Comparison of ENCODE assay signal across 1 cellular context in the genomic region with DNA sequence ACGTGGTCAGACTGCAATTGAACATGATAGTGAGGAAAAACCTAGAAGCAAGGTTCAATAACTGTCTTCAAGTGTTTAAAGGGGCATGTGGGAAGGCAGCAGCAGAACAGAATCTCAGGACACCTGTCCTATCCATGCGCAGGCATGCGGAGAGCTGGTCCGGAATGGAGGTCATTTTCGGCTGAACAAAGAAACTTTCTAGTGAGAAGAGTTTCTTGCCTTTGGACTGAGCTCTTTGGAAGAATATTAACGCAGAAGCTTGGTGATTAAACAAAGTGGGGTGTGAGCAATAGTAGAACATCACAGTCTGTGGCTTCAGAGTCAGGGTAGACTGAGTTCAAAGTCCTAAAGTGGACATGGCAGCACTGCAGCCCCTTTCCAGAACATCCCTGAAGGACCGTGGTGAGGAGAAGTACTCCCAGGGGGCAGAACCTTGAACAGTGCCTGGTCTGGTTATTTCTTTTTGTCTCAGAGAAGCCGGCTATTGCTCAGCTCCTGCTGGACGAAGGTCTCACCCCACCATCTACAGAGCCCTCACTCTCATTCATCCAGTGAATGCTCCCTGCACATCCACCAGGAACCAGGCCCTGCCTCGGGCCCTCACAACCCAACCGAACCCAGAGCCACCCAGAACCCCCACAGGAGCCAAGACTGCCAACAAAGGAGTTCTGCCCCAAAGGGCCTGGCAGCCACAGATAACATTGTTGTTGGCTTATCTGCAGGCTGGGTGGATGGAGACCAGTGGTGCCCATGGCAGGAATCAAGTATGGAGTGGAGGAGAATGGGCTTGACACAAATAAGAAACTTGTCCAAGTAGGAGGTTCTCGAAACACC.
TF ChIP-seq lines count a peak whose summit lies in the region.

No MANE protein-coding gene starts in this region.

TF ChIP-seq in HepG2, 621 proteins besides CTCF, POLR2A, EP300 and RAD21 (continued from another document and continues in another):
- TF ChIP-seq, protein P1, sequence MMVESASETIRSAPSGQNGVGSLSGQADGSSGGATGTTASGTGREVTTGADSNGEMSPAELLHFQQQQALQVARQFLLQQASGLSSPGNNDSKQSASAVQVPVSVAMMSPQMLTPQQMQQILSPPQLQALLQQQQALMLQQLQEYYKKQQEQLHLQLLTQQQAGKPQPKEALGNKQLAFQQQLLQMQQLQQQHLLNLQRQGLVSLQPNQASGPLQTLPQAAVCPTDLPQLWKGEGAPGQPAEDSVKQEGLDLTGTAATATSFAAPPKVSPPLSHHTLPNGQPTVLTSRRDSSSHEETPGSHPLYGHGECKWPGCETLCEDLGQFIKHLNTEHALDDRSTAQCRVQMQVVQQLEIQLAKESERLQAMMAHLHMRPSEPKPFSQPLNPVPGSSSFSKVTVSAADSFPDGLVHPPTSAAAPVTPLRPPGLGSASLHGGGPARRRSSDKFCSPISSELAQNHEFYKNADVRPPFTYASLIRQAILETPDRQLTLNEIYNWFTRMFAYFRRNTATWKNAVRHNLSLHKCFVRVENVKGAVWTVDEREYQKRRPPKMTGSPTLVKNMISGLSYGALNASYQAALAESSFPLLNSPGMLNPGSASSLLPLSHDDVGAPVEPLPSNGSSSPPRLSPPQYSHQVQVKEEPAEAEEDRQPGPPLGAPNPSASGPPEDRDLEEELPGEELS (CRISPR knock-in tag; IDR thresholded peaks at IDR 0.05), result peak; percentile 47; the same call in 1 of the 2 replicates
- TF ChIP-seq ZEB1 (IDR thresholded peaks at IDR 0.05; ENCODE audit: insufficient replicate concordance, low read depth) (peak; percentile 67), NR2F6 (IDR thresholded peaks at IDR 0.05) (peak; percentile 25), NR2F6 (CRISPR knock-in tag; IDR thresholded peaks at IDR 0.05) (peak; percentile 44), CBX1 (IDR thresholded peaks at IDR 0.05; ENCODE audit: low read depth) (peak; percentile 22), MYC (CRISPR knock-in tag; IDR thresholded peaks at IDR 0.05; ENCODE audit: borderline replicate concordance) (peak; percentile 43; the same call in 1 of the 2 replicates), HHEX (CRISPR knock-in tag; IDR thresholded peaks at IDR 0.05) (no peak), PHB2 (IDR thresholded peaks at IDR 0.05; ENCODE audit: partially characterized antibody) (no peak), SOX6 (IDR thresholded peaks at IDR 0.05) (no peak), SOX6 (CRISPR knock-in tag; IDR thresholded peaks at IDR 0.05) (peak; percentile 81), ZKSCAN8 (CRISPR knock-in tag; IDR thresholded peaks at IDR 0.05; ENCODE audit: borderline replicate concordance) (no peak), ZFX (CRISPR knock-in tag; IDR thresholded peaks at IDR 0.05; ENCODE audit: low read depth) (peak; percentile 35; the same call in 1 of the 2 replicates), ZNF83 (CRISPR knock-in tag; IDR thresholded peaks at IDR 0.05; ENCODE audit: borderline replicate concordance) (no peak), ZNF557 (CRISPR knock-in tag; IDR thresholded peaks at IDR 0.05) (peak; percentile 83), ZFP36L2 (CRISPR knock-in tag; IDR thresholded peaks at IDR 0.05) (no peak), ZNF264 (CRISPR knock-in tag; IDR thresholded peaks at IDR 0.05) (peak; percentile 37; the same call in 1 of the 2 replicates), XRCC5 (optimal IDR thresholded peaks at IDR 0.05; ENCODE audit: low read length) (peak; percentile 56), KMT2B (CRISPR knock-in tag; IDR thresholded peaks at IDR 0.05) (0 out of 2 replicates have a peak, but pooled peaks have one; percentile 27), CC2D1A (CRISPR knock-in tag; IDR thresholded peaks at IDR 0.05) (no peak), ZNF501 (CRISPR knock-in tag; IDR thresholded peaks at IDR 0.05) (peak; percentile 52), NR3C1 (CRISPR knock-in tag; IDR thresholded peaks at IDR 0.05) (no peak)
- TF ChIP-seq, protein P2, sequence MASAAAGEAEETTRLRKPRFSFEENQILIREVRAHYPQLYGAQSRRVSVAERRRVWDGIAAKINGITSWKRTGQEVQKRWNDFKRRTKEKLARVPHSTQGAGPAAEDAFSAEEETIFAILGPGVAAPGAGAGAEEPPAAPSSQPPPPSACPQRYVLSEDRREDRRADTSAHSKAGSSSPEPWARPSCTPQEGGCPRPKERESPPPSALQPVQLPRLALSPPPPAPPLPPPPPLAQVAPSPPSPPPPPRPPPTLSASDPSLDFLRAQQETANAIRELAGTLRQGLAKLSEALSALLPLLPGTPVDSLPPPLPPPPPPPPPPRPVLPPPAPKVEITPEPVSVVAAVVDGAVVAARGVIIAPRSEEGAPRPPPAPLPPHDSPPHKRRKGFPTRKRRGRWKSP (CRISPR knock-in tag; IDR thresholded peaks at IDR 0.05), result peak; percentile 73
- TF ChIP-seq, protein P3, sequence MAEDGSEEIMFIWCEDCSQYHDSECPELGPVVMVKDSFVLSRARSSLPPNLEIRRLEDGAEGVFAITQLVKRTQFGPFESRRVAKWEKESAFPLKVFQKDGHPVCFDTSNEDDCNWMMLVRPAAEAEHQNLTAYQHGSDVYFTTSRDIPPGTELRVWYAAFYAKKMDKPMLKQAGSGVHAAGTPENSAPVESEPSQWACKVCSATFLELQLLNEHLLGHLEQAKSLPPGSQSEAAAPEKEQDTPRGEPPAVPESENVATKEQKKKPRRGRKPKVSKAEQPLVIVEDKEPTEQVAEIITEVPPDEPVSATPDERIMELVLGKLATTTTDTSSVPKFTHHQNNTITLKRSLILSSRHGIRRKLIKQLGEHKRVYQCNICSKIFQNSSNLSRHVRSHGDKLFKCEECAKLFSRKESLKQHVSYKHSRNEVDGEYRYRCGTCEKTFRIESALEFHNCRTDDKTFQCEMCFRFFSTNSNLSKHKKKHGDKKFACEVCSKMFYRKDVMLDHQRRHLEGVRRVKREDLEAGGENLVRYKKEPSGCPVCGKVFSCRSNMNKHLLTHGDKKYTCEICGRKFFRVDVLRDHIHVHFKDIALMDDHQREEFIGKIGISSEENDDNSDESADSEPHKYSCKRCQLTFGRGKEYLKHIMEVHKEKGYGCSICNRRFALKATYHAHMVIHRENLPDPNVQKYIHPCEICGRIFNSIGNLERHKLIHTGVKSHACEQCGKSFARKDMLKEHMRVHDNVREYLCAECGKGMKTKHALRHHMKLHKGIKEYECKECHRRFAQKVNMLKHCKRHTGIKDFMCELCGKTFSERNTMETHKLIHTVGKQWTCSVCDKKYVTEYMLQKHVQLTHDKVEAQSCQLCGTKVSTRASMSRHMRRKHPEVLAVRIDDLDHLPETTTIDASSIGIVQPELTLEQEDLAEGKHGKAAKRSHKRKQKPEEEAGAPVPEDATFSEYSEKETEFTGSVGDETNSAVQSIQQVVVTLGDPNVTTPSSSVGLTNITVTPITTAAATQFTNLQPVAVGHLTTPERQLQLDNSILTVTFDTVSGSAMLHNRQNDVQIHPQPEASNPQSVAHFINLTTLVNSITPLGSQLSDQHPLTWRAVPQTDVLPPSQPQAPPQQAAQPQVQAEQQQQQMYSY (CRISPR knock-in tag; IDR thresholded peaks at IDR 0.05), result peak; percentile 53; the same call in 1 of the 2 replicates
- TF ChIP-seq, protein P4, sequence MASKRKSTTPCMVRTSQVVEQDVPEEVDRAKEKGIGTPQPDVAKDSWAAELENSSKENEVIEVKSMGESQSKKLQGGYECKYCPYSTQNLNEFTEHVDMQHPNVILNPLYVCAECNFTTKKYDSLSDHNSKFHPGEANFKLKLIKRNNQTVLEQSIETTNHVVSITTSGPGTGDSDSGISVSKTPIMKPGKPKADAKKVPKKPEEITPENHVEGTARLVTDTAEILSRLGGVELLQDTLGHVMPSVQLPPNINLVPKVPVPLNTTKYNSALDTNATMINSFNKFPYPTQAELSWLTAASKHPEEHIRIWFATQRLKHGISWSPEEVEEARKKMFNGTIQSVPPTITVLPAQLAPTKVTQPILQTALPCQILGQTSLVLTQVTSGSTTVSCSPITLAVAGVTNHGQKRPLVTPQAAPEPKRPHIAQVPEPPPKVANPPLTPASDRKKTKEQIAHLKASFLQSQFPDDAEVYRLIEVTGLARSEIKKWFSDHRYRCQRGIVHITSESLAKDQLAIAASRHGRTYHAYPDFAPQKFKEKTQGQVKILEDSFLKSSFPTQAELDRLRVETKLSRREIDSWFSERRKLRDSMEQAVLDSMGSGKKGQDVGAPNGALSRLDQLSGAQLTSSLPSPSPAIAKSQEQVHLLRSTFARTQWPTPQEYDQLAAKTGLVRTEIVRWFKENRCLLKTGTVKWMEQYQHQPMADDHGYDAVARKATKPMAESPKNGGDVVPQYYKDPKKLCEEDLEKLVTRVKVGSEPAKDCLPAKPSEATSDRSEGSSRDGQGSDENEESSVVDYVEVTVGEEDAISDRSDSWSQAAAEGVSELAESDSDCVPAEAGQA (IDR thresholded peaks at IDR 0.05; ENCODE audit: low read depth), result no peak
- TF ChIP-seq, protein P4 (CRISPR knock-in tag; IDR thresholded peaks at IDR 0.05; ENCODE audit: borderline replicate concordance), result no peak
- TF ChIP-seq, protein P5, sequence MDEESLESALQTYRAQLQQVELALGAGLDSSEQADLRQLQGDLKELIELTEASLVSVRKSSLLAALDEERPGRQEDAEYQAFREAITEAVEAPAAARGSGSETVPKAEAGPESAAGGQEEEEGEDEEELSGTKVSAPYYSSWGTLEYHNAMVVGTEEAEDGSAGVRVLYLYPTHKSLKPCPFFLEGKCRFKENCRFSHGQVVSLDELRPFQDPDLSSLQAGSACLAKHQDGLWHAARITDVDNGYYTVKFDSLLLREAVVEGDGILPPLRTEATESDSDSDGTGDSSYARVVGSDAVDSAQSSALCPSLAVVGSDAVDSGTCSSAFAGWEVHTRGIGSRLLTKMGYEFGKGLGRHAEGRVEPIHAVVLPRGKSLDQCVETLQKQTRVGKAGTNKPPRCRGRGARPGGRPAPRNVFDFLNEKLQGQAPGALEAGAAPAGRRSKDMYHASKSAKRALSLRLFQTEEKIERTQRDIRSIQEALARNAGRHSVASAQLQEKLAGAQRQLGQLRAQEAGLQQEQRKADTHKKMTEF (CRISPR knock-in tag; IDR thresholded peaks at IDR 0.05), result peak; percentile 68
- TF ChIP-seq, protein P6, sequence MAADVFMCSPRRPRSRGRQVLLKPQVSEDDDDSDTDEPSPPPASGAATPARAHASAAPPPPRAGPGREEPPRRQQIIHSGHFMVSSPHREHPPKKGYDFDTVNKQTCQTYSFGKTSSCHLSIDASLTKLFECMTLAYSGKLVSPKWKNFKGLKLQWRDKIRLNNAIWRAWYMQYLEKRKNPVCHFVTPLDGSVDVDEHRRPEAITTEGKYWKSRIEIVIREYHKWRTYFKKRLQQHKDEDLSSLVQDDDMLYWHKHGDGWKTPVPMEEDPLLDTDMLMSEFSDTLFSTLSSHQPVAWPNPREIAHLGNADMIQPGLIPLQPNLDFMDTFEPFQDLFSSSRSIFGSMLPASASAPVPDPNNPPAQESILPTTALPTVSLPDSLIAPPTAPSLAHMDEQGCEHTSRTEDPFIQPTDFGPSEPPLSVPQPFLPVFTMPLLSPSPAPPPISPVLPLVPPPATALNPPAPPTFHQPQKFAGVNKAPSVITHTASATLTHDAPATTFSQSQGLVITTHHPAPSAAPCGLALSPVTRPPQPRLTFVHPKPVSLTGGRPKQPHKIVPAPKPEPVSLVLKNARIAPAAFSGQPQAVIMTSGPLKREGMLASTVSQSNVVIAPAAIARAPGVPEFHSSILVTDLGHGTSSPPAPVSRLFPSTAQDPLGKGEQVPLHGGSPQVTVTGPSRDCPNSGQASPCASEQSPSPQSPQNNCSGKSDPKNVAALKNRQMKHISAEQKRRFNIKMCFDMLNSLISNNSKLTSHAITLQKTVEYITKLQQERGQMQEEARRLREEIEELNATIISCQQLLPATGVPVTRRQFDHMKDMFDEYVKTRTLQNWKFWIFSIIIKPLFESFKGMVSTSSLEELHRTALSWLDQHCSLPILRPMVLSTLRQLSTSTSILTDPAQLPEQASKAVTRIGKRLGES (CRISPR knock-in tag; IDR thresholded peaks at IDR 0.05; ENCODE audit: borderline replicate concordance), result no peak
- TF ChIP-seq, protein P7, sequence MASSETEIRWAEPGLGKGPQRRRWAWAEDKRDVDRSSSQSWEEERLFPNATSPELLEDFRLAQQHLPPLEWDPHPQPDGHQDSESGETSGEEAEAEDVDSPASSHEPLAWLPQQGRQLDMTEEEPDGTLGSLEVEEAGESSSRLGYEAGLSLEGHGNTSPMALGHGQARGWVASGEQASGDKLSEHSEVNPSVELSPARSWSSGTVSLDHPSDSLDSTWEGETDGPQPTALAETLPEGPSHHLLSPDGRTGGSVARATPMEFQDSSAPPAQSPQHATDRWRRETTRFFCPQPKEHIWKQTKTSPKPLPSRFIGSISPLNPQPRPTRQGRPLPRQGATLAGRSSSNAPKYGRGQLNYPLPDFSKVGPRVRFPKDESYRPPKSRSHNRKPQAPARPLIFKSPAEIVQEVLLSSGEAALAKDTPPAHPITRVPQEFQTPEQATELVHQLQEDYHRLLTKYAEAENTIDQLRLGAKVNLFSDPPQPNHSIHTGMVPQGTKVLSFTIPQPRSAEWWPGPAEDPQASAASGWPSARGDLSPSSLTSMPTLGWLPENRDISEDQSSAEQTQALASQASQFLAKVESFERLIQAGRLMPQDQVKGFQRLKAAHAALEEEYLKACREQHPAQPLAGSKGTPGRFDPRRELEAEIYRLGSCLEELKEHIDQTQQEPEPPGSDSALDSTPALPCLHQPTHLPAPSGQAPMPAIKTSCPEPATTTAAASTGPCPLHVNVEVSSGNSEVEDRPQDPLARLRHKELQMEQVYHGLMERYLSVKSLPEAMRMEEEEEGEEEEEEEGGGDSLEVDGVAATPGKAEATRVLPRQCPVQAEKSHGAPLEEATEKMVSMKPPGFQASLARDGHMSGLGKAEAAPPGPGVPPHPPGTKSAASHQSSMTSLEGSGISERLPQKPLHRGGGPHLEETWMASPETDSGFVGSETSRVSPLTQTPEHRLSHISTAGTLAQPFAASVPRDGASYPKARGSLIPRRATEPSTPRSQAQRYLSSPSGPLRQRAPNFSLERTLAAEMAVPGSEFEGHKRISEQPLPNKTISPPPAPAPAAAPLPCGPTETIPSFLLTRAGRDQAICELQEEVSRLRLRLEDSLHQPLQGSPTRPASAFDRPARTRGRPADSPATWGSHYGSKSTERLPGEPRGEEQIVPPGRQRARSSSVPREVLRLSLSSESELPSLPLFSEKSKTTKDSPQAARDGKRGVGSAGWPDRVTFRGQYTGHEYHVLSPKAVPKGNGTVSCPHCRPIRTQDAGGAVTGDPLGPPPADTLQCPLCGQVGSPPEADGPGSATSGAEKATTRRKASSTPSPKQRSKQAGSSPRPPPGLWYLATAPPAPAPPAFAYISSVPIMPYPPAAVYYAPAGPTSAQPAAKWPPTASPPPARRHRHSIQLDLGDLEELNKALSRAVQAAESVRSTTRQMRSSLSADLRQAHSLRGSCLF (CRISPR knock-in tag; IDR thresholded peaks at IDR 0.05; ENCODE audit: borderline replicate concordance), result no peak
